16 cellular contexts compared by ENCODE assay signal in the genomic region with DNA sequence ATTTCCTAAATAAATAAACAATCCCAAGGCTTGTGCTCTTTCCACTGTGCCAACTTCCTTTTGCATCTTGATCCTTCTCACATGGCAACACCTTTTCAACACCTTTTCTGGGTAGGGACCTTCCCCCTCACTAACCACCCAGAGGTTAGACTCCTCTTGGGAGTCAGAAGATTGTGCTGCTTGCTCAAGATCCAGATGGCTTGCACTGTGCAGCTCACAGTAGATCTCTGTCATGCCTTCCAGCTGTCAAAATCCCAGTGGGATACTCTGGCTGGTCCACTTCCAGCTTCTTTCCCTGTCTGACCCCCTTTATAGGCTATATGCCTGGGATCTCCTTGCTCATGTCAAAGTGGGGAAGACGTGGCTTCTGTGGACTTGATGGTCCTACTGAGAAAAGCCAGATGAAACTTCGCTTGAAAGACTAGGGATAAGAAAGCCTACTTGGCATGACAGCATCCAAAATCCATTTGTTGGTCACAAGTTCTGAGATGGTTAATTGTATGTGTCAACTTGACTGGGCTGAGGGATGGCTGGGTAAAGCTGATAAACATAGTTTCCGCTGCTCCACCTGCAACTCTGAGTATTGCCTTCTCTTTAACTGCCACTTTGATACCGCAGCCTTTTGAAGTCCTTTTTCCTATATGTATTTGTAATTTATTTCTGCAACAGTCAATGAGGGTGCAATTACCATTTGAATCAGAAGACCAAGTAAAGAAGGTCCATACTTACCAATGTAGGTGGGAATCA.
DNase-seq lines count a peak whose midpoint lies in the region; ATAC-seq and TF ChIP-seq lines count a peak whose summit lies in the region.
"Had no signal": no experiment of that assay in that cellular context is flagged by ENCODE, and none has a peak within 500 bp of the region (broad histone marks: within the 10 kb centered on the region; RNA-seq: fewer than 3 reads in every experiment).

No MANE protein-coding gene starts in this region.

- intact Hi-C loops in activated T-helper 1 cell treated with anti-CD3 and anti-CD28 coated beads, Interleukin-12 subunit alpha, Interleukin-12 subunit beta, Interleukin-2, Interleukin-4 antibody, amounts not matched to agents 30 ng/mL and 10 ng/mL and 1 ng/mL, durations not matched to agents 14 hours and 24 hours and 36 hours (cut with micrococcal nuclease) = loop anchor here (5.0 kb wide), 1 partner anchor 141 kb away; no protein-coding TSS in a partner anchor

- H3K9ac ChIP-seq in Loucy (ENCODE audit: low read depth, low read length, poor library complexity, severe bottlenecking) (peak overlapping the region; percentile 95), neural progenitor cell (no peak overlapping the region)
- H3K9ac ChIP-seq: parathyroid adenoma had no signal

- H3K4me1 ChIP-seq in Loucy (ENCODE audit: insufficient read depth, low read length, poor library complexity, severe bottlenecking) (peaks cover 91% of the 10 kb centered on the region), neural progenitor cell (peaks cover 13% of the 10 kb centered on the region)

- peak overlapping the region; percentile 14 for H3K27ac Mint-ChIP-seq in activated CD8-positive, alpha-beta memory T cell treated with anti-CD3 and anti-CD28 coated beads, Interleukin-2, amount 10 ng/mL, durations not matched to agents 7 days and 5 days
- peak overlapping the region; percentile 70 for H3K27ac Mint-ChIP-seq in activated T-helper 1 cell treated with anti-CD3 and anti-CD28 coated beads, Interleukin-12 subunit alpha, Interleukin-12 subunit beta, Interleukin-2, Interleukin-4 antibody, amounts not matched to agents 30 ng/mL and 10 ng/mL and 1 ng/mL, durations not matched to agents 14 hours and 24 hours and 36 hours
- H3K27ac Mint-ChIP-seq in neural progenitor cell = peak overlapping the region; percentile 66
- H3K27ac Mint-ChIP-seq: HFFc6 had no signal

- H3K4me1 Mint-ChIP-seq in activated CD8-positive, alpha-beta memory T cell treated with anti-CD3 and anti-CD28 coated beads, Interleukin-2, amount 10 ng/mL, durations not matched to agents 7 days and 5 days = peaks cover 51% of the 10 kb centered on the region
- H3K4me1 Mint-ChIP-seq in activated T-helper 1 cell treated with anti-CD3 and anti-CD28 coated beads, Interleukin-12 subunit alpha, Interleukin-12 subunit beta, Interleukin-2, Interleukin-4 antibody, amounts not matched to agents 30 ng/mL and 10 ng/mL and 1 ng/mL, durations not matched to agents 14 hours and 24 hours and 36 hours (ENCODE audit: low read depth) = peaks cover 75% of the 10 kb centered on the region
- H3K4me1 Mint-ChIP-seq in neural progenitor cell = peaks cover 67% of the 10 kb centered on the region

- H3F3A ChIP-seq in Loucy (ENCODE audit: low read depth) (peaks cover 20% of the 10 kb centered on the region), neural progenitor cell (ENCODE audit: low read depth) (peaks cover 5% of the 10 kb centered on the region)

- H3K27ac ChIP-seq in neural progenitor cell = no peak overlapping the region
- H3K27ac ChIP-seq: body of pancreas, parathyroid adenoma, PC-9, SK-N-MC had no signal

- no peaks in the 10 kb centered on the region for H3K9me2 ChIP-seq in Loucy (replicated peaks; ENCODE audit: low read depth, low read length)

- no peak for TF ChIP-seq CTCF in Loucy (conservative IDR thresholded peaks at IDR 0.05; ENCODE audit: low read length)
- no peak for TF ChIP-seq CTCF in neural progenitor cell (IDR thresholded peaks at IDR 0.05)
- TF ChIP-seq CTCF in GM13976 (IDR thresholded peaks at IDR 0.05; ENCODE audit: borderline replicate concordance, control extremely low read depth, extremely low read depth, insufficient read depth, missing control alignments) = no peak

- peak overlapping the region; percentile 66 for H3K4me3 Mint-ChIP-seq in activated CD8-positive, alpha-beta memory T cell treated with anti-CD3 and anti-CD28 coated beads, Interleukin-2, amount 10 ng/mL, durations not matched to agents 7 days and 5 days
- H3K4me3 Mint-ChIP-seq in activated T-helper 1 cell treated with anti-CD3 and anti-CD28 coated beads, Interleukin-12 subunit alpha, Interleukin-12 subunit beta, Interleukin-2, Interleukin-4 antibody, amounts not matched to agents 30 ng/mL and 10 ng/mL and 1 ng/mL, durations not matched to agents 14 hours and 24 hours and 36 hours = peak overlapping the region; percentile 31
- H3K4me3 Mint-ChIP-seq in neural progenitor cell = peak overlapping the region; percentile 48

- peaks cover 8% of the 10 kb centered on the region; the same call in 1 of the 2 replicates for H3K79me2 ChIP-seq in Loucy (ENCODE audit: insufficient read depth, low read length)
- no peaks in the 10 kb centered on the region for H3K79me2 ChIP-seq in neural progenitor cell (ENCODE audit: low read depth)
- H3K79me2 ChIP-seq: parathyroid adenoma had no signal

- peaks cover 21% of the 10 kb centered on the region for H3K27me3 Mint-ChIP-seq in activated CD8-positive, alpha-beta memory T cell treated with anti-CD3 and anti-CD28 coated beads, Interleukin-2, amount 10 ng/mL, durations not matched to agents 7 days and 5 days
- H3K27me3 Mint-ChIP-seq in activated T-helper 1 cell treated with anti-CD3 and anti-CD28 coated beads, Interleukin-12 subunit alpha, Interleukin-12 subunit beta, Interleukin-2, Interleukin-4 antibody, amounts not matched to agents 30 ng/mL and 10 ng/mL and 1 ng/mL, durations not matched to agents 14 hours and 24 hours and 36 hours (ENCODE audit: insufficient read depth) = peaks cover 13% of the 10 kb centered on the region
- peaks cover 12% of the 10 kb centered on the region for H3K27me3 Mint-ChIP-seq in neural progenitor cell (ENCODE audit: insufficient read depth, low read depth)

- no peaks in the 10 kb centered on the region for H3K27me3 ChIP-seq in Loucy (ENCODE audit: insufficient read depth, low read length, poor library complexity, severe bottlenecking)
- peaks cover 29% of the 10 kb centered on the region for H3K27me3 ChIP-seq in neural progenitor cell
- H3K27me3 ChIP-seq: body of pancreas had no signal

- H3K36me3 Mint-ChIP-seq in activated CD8-positive, alpha-beta memory T cell treated with anti-CD3 and anti-CD28 coated beads, Interleukin-2, amount 10 ng/mL, durations not matched to agents 7 days and 5 days = no peaks in the 10 kb centered on the region
- H3K36me3 Mint-ChIP-seq in activated T-helper 1 cell treated with anti-CD3 and anti-CD28 coated beads, Interleukin-12 subunit alpha, Interleukin-12 subunit beta, Interleukin-2, Interleukin-4 antibody, amounts not matched to agents 30 ng/mL and 10 ng/mL and 1 ng/mL, durations not matched to agents 14 hours and 24 hours and 36 hours (ENCODE audit: low read depth) = no peaks in the 10 kb centered on the region
- H3K36me3 Mint-ChIP-seq in neural progenitor cell = peaks cover 6% of the 10 kb centered on the region

- no peak for ATAC-seq in activated CD8-positive, alpha-beta memory T cell treated with anti-CD3 and anti-CD28 coated beads, Interleukin-2, amount 10 ng/mL, durations not matched to agents 7 days and 5 days
- ATAC-seq in GM19395 (IDR thresholded peaks at IDR 0.05; ENCODE audit: unreplicated experiment) (no peak), GM19324 (IDR thresholded peaks at IDR 0.05; ENCODE audit: low FRiP score, unreplicated experiment) (no peak)
- ATAC-seq: body of pancreas had no signal

- in situ Hi-C loops in GM13976 (cut with MboI; ENCODE audit: low sequenced_read_pairs, unreplicated experiment) = loop anchor here (5.0 kb wide), 1 partner anchor 51 kb away; no protein-coding TSS in a partner anchor

- no peaks in the 10 kb centered on the region for H3K9me3 Mint-ChIP-seq in activated CD8-positive, alpha-beta memory T cell treated with anti-CD3 and anti-CD28 coated beads, Interleukin-2, amount 10 ng/mL, durations not matched to agents 7 days and 5 days (ENCODE audit: low read depth)
- no peaks in the 10 kb centered on the region for H3K9me3 Mint-ChIP-seq in activated T-helper 1 cell treated with anti-CD3 and anti-CD28 coated beads, Interleukin-12 subunit alpha, Interleukin-12 subunit beta, Interleukin-2, Interleukin-4 antibody, amounts not matched to agents 30 ng/mL and 10 ng/mL and 1 ng/mL, durations not matched to agents 14 hours and 24 hours and 36 hours
- H3K9me3 Mint-ChIP-seq in neural progenitor cell = peaks cover 20% of the 10 kb centered on the region
- H3K9me3 Mint-ChIP-seq: HFFc6 had no signal

- H4K20me1 ChIP-seq in Loucy (ENCODE audit: insufficient read depth, low read length, poor library complexity, severe bottlenecking) = no peaks in the 10 kb centered on the region
- no peaks in the 10 kb centered on the region for H4K20me1 ChIP-seq in neural progenitor cell (ENCODE audit: low read depth)

- H3K9me3 ChIP-seq in Loucy (ENCODE audit: insufficient read depth, low read depth, low read length) = no peaks in the 10 kb centered on the region
- H3K9me3 ChIP-seq in neural progenitor cell (ENCODE audit: low read depth) = no peaks in the 10 kb centered on the region
- H3K9me3 ChIP-seq: body of pancreas had no signal

- H3K4me3 ChIP-seq in Loucy (ENCODE audit: low read length, poor library complexity, severe bottlenecking) (peak overlapping the region; percentile 74), neural progenitor cell (no peak overlapping the region)
- H3K4me3 ChIP-seq: body of pancreas, PC-9, SK-N-MC, skin epidermis had no signal

- CTCF ChIA-PET in activated CD8-positive, alpha-beta memory T cell treated with anti-CD3 and anti-CD28 coated beads, Interleukin-2, amount 10 ng/mL, durations not matched to agents 7 days and 5 days (lab: Charles Lee) = interaction anchor here (0.8 to 7.9 kb wide), 6 partner anchors 21 to 416 kb away, joined by 3 to 139 read pairs (median 43); partner anchors contain the start of genes EXTL2 and SLC30A7

- H2AFZ ChIP-seq in Loucy (ENCODE audit: low read length) (no peak overlapping the region), neural progenitor cell (replicated peaks) (no peak overlapping the region)
- H2AFZ ChIP-seq: parathyroid adenoma, PC-9 had no signal

- H3K36me3 ChIP-seq in Loucy (ENCODE audit: insufficient read depth, low read length) = no peaks in the 10 kb centered on the region
- H3K36me3 ChIP-seq in neural progenitor cell = no peaks in the 10 kb centered on the region

- H3K4me2 ChIP-seq in Loucy (ENCODE audit: low read depth, low read length, poor library complexity, severe bottlenecking) = peak overlapping the region; percentile 90
- no peak overlapping the region for H3K4me2 ChIP-seq in neural progenitor cell
- H3K4me2 ChIP-seq: PC-9 had no signal

- DNase-seq in activated CD8-positive, alpha-beta memory T cell treated with anti-CD3 and anti-CD28 coated beads, Interleukin-2, amount 10 ng/mL, durations not matched to agents 7 days and 5 days = no peak
- DNase-seq in activated CD8-positive, alpha-beta memory T cell treated with anti-CD3 and anti-CD28 coated beads for 24 hours = no peak
- DNase-seq in activated T-helper 1 cell treated with anti-CD3 and anti-CD28 coated beads, Interleukin-12 subunit alpha, Interleukin-12 subunit beta, Interleukin-2, Interleukin-4 antibody, amounts not matched to agents 30 ng/mL and 10 ng/mL and 1 ng/mL, durations not matched to agents 14 hours and 24 hours and 36 hours (ENCODE audit: low spot score) = no peak
- DNase-seq in neural progenitor cell (ENCODE audit: low spot score) (no peak), GM13976 (ENCODE audit: low spot score) (no peak)
- DNase-seq: body of pancreas, HFFc6, hippocampal formation, NCI-H1436, PC-9 had no signal

Comparison
In these comparisons a context has a peak if more than half of its experiments do, and no peak if none do; other contexts are left out.
1. H3K27ac Mint-ChIP-seq: peak in every context shown above with its lines; median percentile 70 in activated T-helper 1 cell treated with anti-CD3 and anti-CD28 coated beads, Interleukin-12 subunit alpha, Interleukin-12 subunit beta, Interleukin-2, Interleukin-4 antibody, amounts not matched to agents 30 ng/mL and 10 ng/mL and 1 ng/mL, durations not matched to agents 14 hours and 24 hours and 36 hours; 66 in neural progenitor cell; 14 in activated CD8-positive, alpha-beta memory T cell treated with anti-CD3 and anti-CD28 coated beads, Interleukin-2, amount 10 ng/mL, durations not matched to agents 7 days and 5 days.